ENCODE assay signal across 13 cellular contexts in the genomic region with DNA sequence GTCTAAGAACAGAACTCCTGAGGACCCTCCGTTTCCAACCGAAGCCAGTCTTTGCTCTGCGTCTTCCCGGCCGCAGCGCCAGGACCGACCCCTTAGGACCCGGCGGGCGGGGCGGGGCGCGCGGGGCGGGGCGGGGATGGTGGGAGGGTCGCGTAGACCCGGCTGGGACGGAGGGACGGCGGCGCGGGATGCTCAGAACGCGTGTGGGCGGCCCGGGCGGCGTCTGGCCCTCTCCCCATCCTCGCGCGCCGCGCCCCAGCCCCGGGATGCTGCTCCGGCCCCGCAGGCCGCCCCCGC. TPM values are rescaled to one million over a fixed set of nuclear protein-coding genes. Genes with fewer than 3 reads are reported as not detected.
A peak's percentile ranks its signal among the peaks of the same experiment; 100 is the strongest.
DNase-seq lines count a peak whose midpoint lies in the region; ATAC-seq, FAIRE-seq and TF ChIP-seq lines count a peak whose summit lies in the region.
"Had no signal": no experiment of that assay in that cellular context is flagged by ENCODE, and none has a peak within 500 bp of the region (broad histone marks: within the 10 kb centered on the region; RNA-seq: fewer than 3 reads in every experiment).

A gene with protein sequence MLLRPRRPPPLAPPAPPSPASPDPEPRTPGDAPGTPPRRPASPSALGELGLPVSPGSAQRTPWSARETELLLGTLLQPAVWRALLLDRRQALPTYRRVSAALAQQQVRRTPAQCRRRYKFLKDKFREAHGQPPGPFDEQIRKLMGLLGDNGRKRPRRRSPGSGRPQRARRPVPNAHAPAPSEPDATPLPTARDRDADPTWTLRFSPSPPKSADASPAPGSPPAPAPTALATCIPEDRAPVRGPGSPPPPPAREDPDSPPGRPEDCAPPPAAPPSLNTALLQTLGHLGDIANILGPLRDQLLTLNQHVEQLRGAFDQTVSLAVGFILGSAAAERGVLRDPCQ (plus strand): TSS at position 195 of the 297 bp plus-strand sequence. CDS start 72 bp downstream, at position 267.

- no peak for TF ChIP-seq POLR2A in H1 (IDR thresholded peaks at IDR 0.05; ENCODE audit: control extremely low read depth in 1 of 2, low read depth in 2 of 2, low read length in 2 of 2)

- no peak within 1 kb of the TSS for H2BK15ac ChIP-seq in H1 (ENCODE audit: low read length)

- no peaks in the 10 kb centered on the region for H3K36me3 ChIP-seq in CD8-positive, alpha-beta T cell (ENCODE audit: insufficient read depth, low read length)
- H3K36me3 ChIP-seq in HUES48 (ENCODE audit: control insufficient read depth, insufficient read depth, low read length) (no peaks in the 10 kb centered on the region), H1 (ENCODE audit: control insufficient read depth in 2 of 4, insufficient read depth in 4 of 4, low read length in 3 of 4) (peaks cover 0 to 7% (median 3%) of the 10 kb centered on the region in 4 experiments; a peak in 3 of 8 replicates), neural progenitor cell (no peaks in the 10 kb centered on the region), PC-3 (ENCODE audit: low read depth, low read length) (no peaks in the 10 kb centered on the region)

- no peak for DNase-seq in CD8-positive, alpha-beta T cell
- no peak for DNase-seq in H1 (ENCODE audit: low read depth in 1 of 2, low spot score in 2 of 2)
- peak; percentile 56 for DNase-seq in neural progenitor cell (ENCODE audit: low spot score)
- DNase-seq in PC-3 = no peak
- no peak for DNase-seq in foreskin melanocyte
- DNase-seq: activated CD4-positive, alpha-beta memory T cell treated with anti-CD3 and anti-CD28 coated beads for 36 hours; NCI-H510A treated with DMSO at 0.1 percent for 48 hours; stimulated activated CD4-positive, alpha-beta T cell treated with anti-CD3 and anti-CD28 coated beads, Interleukin-2, amount 100 ng/mL, for 48 hours had no signal

- H4K20me1 ChIP-seq in H1 (replicated peaks in 1 of 2; ENCODE audit: control insufficient read depth in 1 of 2, insufficient read depth in 2 of 2, low read length in 2 of 2) (no peaks in the 10 kb centered on the region), neural progenitor cell (ENCODE audit: low read depth) (peaks cover 13% of the 10 kb centered on the region), PC-3 (ENCODE audit: low read length) (no peaks in the 10 kb centered on the region)

- H3K4me1 Mint-ChIP-seq in CD8-positive, alpha-beta T cell (ENCODE audit: low read depth) = peaks cover 10% of the 10 kb centered on the region
- H3K4me1 Mint-ChIP-seq in neural progenitor cell = peaks cover 14% of the 10 kb centered on the region

- no TSS peak for BruUV-seq in PC-3 (replicated peaks; lab: Mats Ljungman, UMichigan)

- CTCF ChIA-PET in CD8-positive, alpha-beta T cell (lab: Charles Lee) = no interaction called here
- CTCF ChIA-PET in H1 (lab: Charles Lee; ENCODE audit: partially characterized antibody) = no interaction called here
- CTCF ChIA-PET in PC-3 (lab: Charles Lee) = no interaction called here

- peaks cover 8% of the 10 kb centered on the region for H3K27me3 ChIP-seq in CD8-positive, alpha-beta T cell (ENCODE audit: insufficient read depth, low read length)
- peaks cover 34% of the 10 kb centered on the region for H3K27me3 ChIP-seq in HUES48 (ENCODE audit: control insufficient read depth, insufficient read depth, low read length)
- H3K27me3 ChIP-seq in H1 (replicated peaks in 1 of 4; ENCODE audit: control insufficient read depth in 3 of 4, extremely low read depth in 1 of 4, insufficient read depth in 3 of 4, low read length in 3 of 4) = peaks cover 17 to 33% (median 30%) of the 10 kb centered on the region in 4 experiments
- H3K27me3 ChIP-seq in neural progenitor cell = peaks cover 88% of the 10 kb centered on the region
- H3K27me3 ChIP-seq in PC-3 (ENCODE audit: low read length) = 0 out of 2 replicates have a peak, but pooled peaks cover 7% of the 10 kb centered on the region

- H2AK5ac ChIP-seq in H1 (ENCODE audit: low read depth, low read length) = no peak within 1 kb of the TSS

- peak within 1 kb of the TSS; percentile 37 for H3K4me3 Mint-ChIP-seq in CD8-positive, alpha-beta T cell
- H3K4me3 Mint-ChIP-seq in neural progenitor cell = peak within 1 kb of the TSS; percentile 71
- H3K4me3 Mint-ChIP-seq: activated CD4-positive, alpha-beta memory T cell treated with anti-CD3 and anti-CD28 coated beads for 36 hours had no signal

- no peak for ATAC-seq in CD8-positive, alpha-beta T cell
- ATAC-seq in PC-3 (no peak), GM21360 (IDR thresholded peaks at IDR 0.05; ENCODE audit: unreplicated experiment) (no peak)
- ATAC-seq: activated naive CD4-positive, alpha-beta T cell treated with anti-CD3 and anti-CD28 coated beads, Interleukin-2, amount 50 U/mL, for 72 hours had no signal

- no peak within 1 kb of the TSS for H3K4ac ChIP-seq in H1 (replicated peaks; ENCODE audit: insufficient read length, low read depth, low read length)

- peak within 1 kb of the TSS; percentile 69 to 91 for H3K4me2 ChIP-seq in H1 (ENCODE audit: insufficient read depth in 1 of 2, low read depth in 2 of 2, low read length in 2 of 2)
- peak within 1 kb of the TSS; percentile 82 for H3K4me2 ChIP-seq in neural progenitor cell
- no peak within 1 kb of the TSS for H3K4me2 ChIP-seq in PC-3 (ENCODE audit: low read length)

- WGBS in H1 (ENCODE audit: extremely low coverage in 1 of 2, insufficient coverage in 1 of 2, insufficient read length in 1 of 2, insufficient replicate concordance in 2 of 2, low coverage in 1 of 2, low lambda C conversion rate in 2 of 2, missing lambda C conversion rate in 1 of 2), 2 experiments = 3% methylated on average over 6 of the region's 40 CpGs; no CpG with 5 or more reads in 1 of the 2 experiments

- no peak within 1 kb of the TSS for H3K4me3 ChIP-seq in CD8-positive, alpha-beta T cell (ENCODE audit: low read depth, low read length)
- peak within 1 kb of the TSS; percentile 55 for H3K4me3 ChIP-seq in HUES48 (ENCODE audit: low read depth, low read length)
- peak within 1 kb of the TSS; percentile 28 to 63 (median 44) for H3K4me3 ChIP-seq in H1 (ENCODE audit: extremely low read depth in 1 of 4, insufficient read depth in 2 of 4, low read depth in 3 of 4, low read length in 4 of 4)
- H3K4me3 ChIP-seq in neural progenitor cell = peak within 1 kb of the TSS; percentile 48
- H3K4me3 ChIP-seq in PC-3 (ENCODE audit: low read length) = no peak within 1 kb of the TSS

- H3K9ac ChIP-seq in HUES48 (ENCODE audit: low read depth, low read length) = no peak within 1 kb of the TSS
- no peak within 1 kb of the TSS for H3K9ac ChIP-seq in H1 (replicated peaks in 1 of 4; ENCODE audit: extremely low read depth in 1 of 4, low read depth in 3 of 4, low read length in 3 of 4)
- H3K9ac ChIP-seq in neural progenitor cell = no peak within 1 kb of the TSS
- H3K9ac ChIP-seq in PC-3 (ENCODE audit: low read length) = no peak within 1 kb of the TSS

- H3K23ac ChIP-seq in H1 (ENCODE audit: insufficient read length) = no peak within 1 kb of the TSS

- H3K27me3 Mint-ChIP-seq in CD8-positive, alpha-beta T cell (ENCODE audit: low read depth) = peaks cover 46% of the 10 kb centered on the region
- H3K27me3 Mint-ChIP-seq in neural progenitor cell (ENCODE audit: insufficient read depth, low read depth) = peaks cover 67% of the 10 kb centered on the region

- no peak within 1 kb of the TSS for H3K27ac Mint-ChIP-seq in CD8-positive, alpha-beta T cell
- H3K27ac Mint-ChIP-seq in neural progenitor cell = no peak within 1 kb of the TSS
- H3K27ac Mint-ChIP-seq: activated CD4-positive, alpha-beta memory T cell treated with anti-CD3 and anti-CD28 coated beads for 36 hours had no signal

- intact Hi-C loops in CD8-positive, alpha-beta T cell (cut with DNase I, micrococcal nuclease) = no loop called here
- intact Hi-C loops in PC-3 (cut with micrococcal nuclease) = no loop called here

- no peak within 1 kb of the TSS for H2AFZ ChIP-seq in H1 (ENCODE audit: low read length)
- peak within 1 kb of the TSS; percentile 79 for H2AFZ ChIP-seq in neural progenitor cell (replicated peaks)
- H2AFZ ChIP-seq in PC-3 (ENCODE audit: low read length) = no peak within 1 kb of the TSS

- H3K9me2 ChIP-seq in PC-3 (replicated peaks; ENCODE audit: low read length) = no peaks in the 10 kb centered on the region

- H2BK12ac ChIP-seq in H1 (ENCODE audit: low read depth, low read length) = no peak within 1 kb of the TSS; the same call in 1 of the 2 replicates

- no peak within 1 kb of the TSS for H3K56ac ChIP-seq in H1 (replicated peaks; ENCODE audit: insufficient read length, low read depth, low read length)

- no peak for FAIRE-seq in H1 (lab: Jason Lieb, UNC)

- peaks cover 8% of the 10 kb centered on the region for H3F3A ChIP-seq in neural progenitor cell (ENCODE audit: low read depth)
- H3F3A ChIP-seq in PC-3 (ENCODE audit: low read length, unreplicated experiment) = no peaks in the 10 kb centered on the region

- no peak within 1 kb of the TSS for H3K14ac ChIP-seq in H1 (ENCODE audit: insufficient read length)

- no peaks in the 10 kb centered on the region for H3K36me3 Mint-ChIP-seq in CD8-positive, alpha-beta T cell
- H3K36me3 Mint-ChIP-seq in neural progenitor cell = no peaks in the 10 kb centered on the region
- H3K36me3 Mint-ChIP-seq: activated CD4-positive, alpha-beta memory T cell treated with anti-CD3 and anti-CD28 coated beads for 36 hours had no signal

- peaks cover 10% of the 10 kb centered on the region; the same call in 1 of the 2 replicates for H3K23me2 ChIP-seq in H1 (ENCODE audit: low read depth, low read length)

- no peaks in the 10 kb centered on the region for H3K79me2 ChIP-seq in H1 (ENCODE audit: control insufficient read depth in 1 of 2, insufficient read depth in 2 of 2, low read length in 2 of 2)
- no peaks in the 10 kb centered on the region for H3K79me2 ChIP-seq in neural progenitor cell (ENCODE audit: low read depth)
- no peaks in the 10 kb centered on the region for H3K79me2 ChIP-seq in PC-3 (ENCODE audit: low read length)

- H4K5ac ChIP-seq in H1 (ENCODE audit: insufficient read length, low read depth, low read length) = no peak within 1 kb of the TSS

- H2BK120ac ChIP-seq in H1 (replicated peaks; ENCODE audit: low read depth, low read length) = no peak within 1 kb of the TSS

- H2BK5ac ChIP-seq in H1 (ENCODE audit: low read depth, low read length) = no peak within 1 kb of the TSS

- no peak for TF ChIP-seq CTCF in CD8-positive, alpha-beta T cell (IDR thresholded peaks at IDR 0.05)
- no peak for TF ChIP-seq CTCF in H1 (IDR thresholded peaks at IDR 0.05; ENCODE audit: control extremely low read depth in 1 of 3, insufficient read depth in 1 of 3, low read depth in 1 of 3, low read length in 3 of 3)
- no peak for TF ChIP-seq CTCF in neural progenitor cell (IDR thresholded peaks at IDR 0.05)
- TF ChIP-seq CTCF in PC-3 (conservative IDR thresholded peaks at IDR 0.05; ENCODE audit: low read depth, low read length) = no peak

- no peak for TF ChIP-seq RAD21 in H1 (IDR thresholded peaks at IDR 0.05 in 1 of 2, conservative IDR thresholded peaks at IDR 0.05 in 1 of 2; ENCODE audit: low read depth in 2 of 2, low read length in 2 of 2)

- peak within 1 kb of the TSS; percentile 48 for H3K18ac ChIP-seq in H1 (ENCODE audit: extremely low read depth, low read length)

- H4K91ac ChIP-seq in H1 (replicated peaks; ENCODE audit: insufficient read length, low read length) = no peak within 1 kb of the TSS

- 0 out of 2 replicates have a peak within 1 kb of the TSS, but pooled peaks have one; percentile 10 for H2BK20ac ChIP-seq in H1 (ENCODE audit: low read length)

- H3K4me1 ChIP-seq in CD8-positive, alpha-beta T cell (ENCODE audit: insufficient read depth, low read length) = no peaks in the 10 kb centered on the region
- H3K4me1 ChIP-seq in HUES48 (ENCODE audit: control insufficient read depth, insufficient read depth, low read length) = peaks cover 11% of the 10 kb centered on the region; the same call in 1 of the 2 replicates
- H3K4me1 ChIP-seq in H1 (replicated peaks in 1 of 4; ENCODE audit: control insufficient read depth in 3 of 4, insufficient read depth in 4 of 4, low read length in 3 of 4) = peaks cover 0 to 27% (median 12%) of the 10 kb centered on the region in 4 experiments; a peak in 6 of 7 replicates
- peaks cover 13% of the 10 kb centered on the region for H3K4me1 ChIP-seq in neural progenitor cell
- H3K4me1 ChIP-seq in PC-3 (ENCODE audit: insufficient read depth, low read length) = no peaks in the 10 kb centered on the region

- no peaks in the 10 kb centered on the region for H3K9me3 ChIP-seq in CD8-positive, alpha-beta T cell (ENCODE audit: low read length)
- H3K9me3 ChIP-seq in HUES48 (ENCODE audit: control insufficient read depth, insufficient read depth, low read length) (no peaks in the 10 kb centered on the region), H1 (ENCODE audit: insufficient read depth in 2 of 2, low read depth in 1 of 2, low read length in 1 of 2) (peaks cover 0 to 8% of the 10 kb centered on the region in 2 experiments; a peak in 1 of 4 replicates), neural progenitor cell (ENCODE audit: low read depth) (no peaks in the 10 kb centered on the region), PC-3 (ENCODE audit: low read length) (no peaks in the 10 kb centered on the region)

- TF ChIP-seq EP300 in H1 (IDR thresholded peaks at IDR 0.05; ENCODE audit: borderline replicate concordance in 1 of 2, low read depth in 2 of 2, low read length in 2 of 2) = no peak

- no peaks in the 10 kb centered on the region; the same call in 1 of the 2 replicates for H3K79me1 ChIP-seq in H1 (ENCODE audit: low read depth, low read length)

- POLR2A ChIA-PET in CD8-positive, alpha-beta T cell (lab: Charles Lee) = no interaction called here
- POLR2A ChIA-PET in H1 (lab: Charles Lee; ENCODE audit: partially characterized antibody) (interaction anchor here (0.9 to 1.0 kb wide), 3 partner anchors 8 to 78 kb away, joined by 3 to 4 read pairs (median 3); no protein-coding TSS in a partner anchor), PC-3 (lab: Charles Lee; ENCODE audit: unreplicated experiment) (no interaction called here)

- H3K9me3 Mint-ChIP-seq in CD8-positive, alpha-beta T cell = no peaks in the 10 kb centered on the region
- peaks cover 9% of the 10 kb centered on the region for H3K9me3 Mint-ChIP-seq in neural progenitor cell
- H3K9me3 Mint-ChIP-seq: activated CD4-positive, alpha-beta memory T cell treated with anti-CD3 and anti-CD28 coated beads for 36 hours; activated naive CD4-positive, alpha-beta T cell treated with anti-CD3 and anti-CD28 coated beads, Interleukin-2, amount 50 U/mL, for 72 hours had no signal

- H4K8ac ChIP-seq in H1 (ENCODE audit: extremely low read depth, insufficient read depth, low read length) = peak within 1 kb of the TSS; percentile 35; the same call in 1 of the 2 replicates

- no peak within 1 kb of the TSS for H3K27ac ChIP-seq in CD8-positive, alpha-beta T cell (ENCODE audit: low read depth, low read length)
- H3K27ac ChIP-seq in HUES48 (ENCODE audit: low read depth, low read length) (no peak within 1 kb of the TSS), H1 (ENCODE audit: low read depth, low read length) (no peak within 1 kb of the TSS), neural progenitor cell (no peak within 1 kb of the TSS), PC-3 (ENCODE audit: low read length) (no peak within 1 kb of the TSS)

RNA-seq across cellular contexts. Expression of the gene that starts here (rescaled TPM):
- total RNA-seq in CD8-positive, alpha-beta T cell = not detected
- 21.7 and 21.8 TPM in 2 replicates for total RNA-seq in H1 (2021; fragmentation: NEBNext Ultra II Directional; extraction: Animal tissue kit (Norgen Biotek cat#: 25700))
- 0.47 and 0.97 TPM in 2 replicates for polyA plus RNA-seq in H1 (2011; rRNA removed)
- polyA plus RNA-seq in H1 (2011; cell fraction: cytosol; rRNA removed) = 0.56 TPM
- polyA plus RNA-seq in H1 (2011; cell fraction: nucleus; rRNA removed) = 3.0 TPM
- 4.6 to 12.2 TPM (median 10.6 TPM) in 4 replicates for polyA plus RNA-seq in H1 (2012, experiment 1 of 2)
- 0.80 TPM for polyA plus RNA-seq in H1 (2012, experiment 2 of 2)
- 23.8 TPM for polyA plus RNA-seq in H1 (2013, experiment 1 of 2)
- polyA plus RNA-seq in H1 (2013, experiment 2 of 2) = 24.8 TPM
- polyA minus RNA-seq in H1 (2011; rRNA and poly(A)+ RNA removed) = not detected in 2 replicates
- polyA minus RNA-seq in H1 (2011; cell fraction: cytosol; rRNA and poly(A)+ RNA removed) = 6.3 TPM
- 4.3 TPM for polyA minus RNA-seq in H1 (2011; cell fraction: nucleus; rRNA and poly(A)+ RNA removed)
- total RNA-seq in neural progenitor cell (ENCODE audit: low replicate concordance) (not detected in 2 replicates), PC-3 (2014; rRNA removed) (not detected in 2 replicates)
- total RNA-seq: activated CD4-positive, alpha-beta memory T cell treated with anti-CD3 and anti-CD28 coated beads for 36 hours; activated naive CD4-positive, alpha-beta T cell treated with anti-CD3 and anti-CD28 coated beads, Interleukin-2, amount 50 U/mL, for 72 hours; mucosa of gallbladder; T-helper 1 cell treated with Interleukin-12 subunit alpha and Interleukin-12 subunit beta and Interleukin-4 antibody, amounts not matched to agents 30 ng/mL and 1 ng/mL, for 36 hours had no signal

Comparison
In these comparisons a context has a peak if more than half of its experiments do, and no peak if none do; other contexts are left out.
1. RNA of the gene that starts here (total RNA-seq): 21.7 to 21.8 TPM in H1; not detected in CD8-positive, alpha-beta T cell, not detected in neural progenitor cell and not detected in PC-3; every median in the first group is over 10 times any median in the second.
2. Peak in DNase-seq, H3K4me3 ChIP-seq and H3K4me2 ChIP-seq in neural progenitor cell; RNA of the gene not detected or under 1 TPM.
3. H3K4me3 ChIP-seq: peak in HUES48 (single experiment) and H1 (4 of 4); none in CD8-positive, alpha-beta T cell (single experiment) and PC-3 (single experiment).